In the genomic region with DNA sequence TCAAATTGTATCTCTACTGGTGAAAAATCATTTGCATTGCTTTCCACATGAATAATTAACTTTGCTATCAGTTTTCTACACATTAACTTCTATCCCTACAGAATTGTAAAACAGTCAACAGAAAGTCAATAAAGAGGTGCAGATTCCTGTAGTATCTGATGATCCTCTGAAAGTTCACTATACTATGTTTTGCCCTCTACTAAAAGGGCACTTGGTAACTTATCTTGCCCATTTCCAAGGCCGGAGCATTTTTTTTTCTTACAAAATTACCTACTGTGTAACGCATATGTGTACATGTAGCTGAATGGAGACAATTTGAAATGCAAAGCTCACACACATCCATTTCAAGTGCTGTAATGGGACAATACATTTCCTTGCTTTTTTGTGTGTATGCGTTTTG, we compare ENCODE assay signal across 9 cellular contexts. TPM values are rescaled to one million over a fixed set of nuclear protein-coding genes. Genes with fewer than 3 reads are reported as not detected.
"Had no signal": no experiment of that assay in that cellular context is flagged by ENCODE, and none has a peak within 500 bp of the region (broad histone marks: within the 10 kb centered on the region; RNA-seq: fewer than 3 reads in every experiment).

No MANE protein-coding gene starts in this region.

- DNase-seq: H9, HCEC 1CT, IMR-90, KG1 had no signal

- FAIRE-seq: H1, H54, K562 had no signal

- H3K4me3 ChIP-seq: GM23338, K562 had no signal

- H3K9me3 Mint-ChIP-seq: GM23338, H9 had no signal

- H3K27ac ChIP-seq: HL-60 had no signal

- H3K4me3 Mint-ChIP-seq: GM23338, H9 had no signal

- H3K27ac Mint-ChIP-seq: GM23338, H9 had no signal

RNA-seq across cellular contexts. Expression of a gene that starts 9.6 kb away (rescaled TPM):
- total RNA-seq: K562 had no signal
- polyA plus RNA-seq: K562 had no signal
